Comparison of ENCODE assay signal across 18 cellular contexts in genomic region chr6:74946961-74947360, GRCh38.
DNase-seq lines count a peak whose midpoint lies in the region; ATAC-seq, FAIRE-seq and TF ChIP-seq lines count a peak whose summit lies in the region.
"Had no signal": no experiment of that assay in that cellular context is flagged by ENCODE, and none has a peak within 500 bp of the region (broad histone marks: within the 10 kb centered on the region; RNA-seq: fewer than 3 reads in every experiment).

No MANE protein-coding gene starts in this region.

- H3K27me3 ChIP-seq in PC-3 (ENCODE audit: low read length) (no peaks in the 10 kb centered on the region), tibial artery (no peaks in the 10 kb centered on the region)
- H3K27me3 ChIP-seq: BLaER1 had no signal

- H3K4me3 Mint-ChIP-seq in chondrocyte (ENCODE audit: unreplicated experiment), result no peak overlapping the region
- H3K4me3 Mint-ChIP-seq: activated CD4-positive, alpha-beta T cell treated with anti-CD3 and anti-CD28 coated beads, Interleukin-2, amount 10 ng/mL, durations not matched to agents 24 days and 14 days; activated T-cell treated with anti-CD3 and anti-CD28 coated beads, Interleukin-2, amount 50 U/mL, for 4 hours; H9 had no signal

- intact Hi-C loops in PC-3 (cut with micrococcal nuclease) (no loop called here), tibial artery (cut with DNase I; ENCODE audit: low total_unique reads) (no loop called here)

- H3K4me1 ChIP-seq in PC-3 (ENCODE audit: insufficient read depth, low read length) (peaks cover 15% of the 10 kb centered on the region), tibial artery (no peaks in the 10 kb centered on the region)

- H3K9ac ChIP-seq in PC-3 (ENCODE audit: low read length), result no peak overlapping the region
- H3K9ac ChIP-seq: BLaER1 had no signal

- no peak for TF ChIP-seq CTCF in PC-3 (conservative IDR thresholded peaks at IDR 0.05; ENCODE audit: low read depth, low read length)
- TF ChIP-seq CTCF in chondrocyte (IDR thresholded peaks at IDR 0.05), result no peak
- no peak for TF ChIP-seq CTCF in tibial artery (IDR thresholded peaks at IDR 0.05)

- no peaks in the 10 kb centered on the region for H3K9me3 ChIP-seq in PC-3 (ENCODE audit: low read length)
- H3K9me3 ChIP-seq in tibial artery, result peaks cover 0 to 8% (median 7%) of the 10 kb centered on the region in 3 donors

- H4K20me1 ChIP-seq in PC-3 (ENCODE audit: low read length), result no peaks in the 10 kb centered on the region
- H4K20me1 ChIP-seq: BLaER1 had no signal

- peaks cover 10% of the 10 kb centered on the region for H3K9me3 Mint-ChIP-seq in chondrocyte (ENCODE audit: low read depth)
- H3K9me3 Mint-ChIP-seq: activated CD4-positive, alpha-beta T cell treated with anti-CD3 and anti-CD28 coated beads, Interleukin-2, amount 10 ng/mL, durations not matched to agents 24 days and 14 days; H9 had no signal

- BruUV-seq in PC-3 (replicated peaks; lab: Mats Ljungman, UMichigan), result no TSS peak

- H3K36me3 ChIP-seq in PC-3 (ENCODE audit: low read depth, low read length) (no peaks in the 10 kb centered on the region), tibial artery (no peaks in the 10 kb centered on the region)
- H3K36me3 ChIP-seq: BLaER1 had no signal

- H2AFZ ChIP-seq in PC-3 (ENCODE audit: low read length), result 0 out of 2 replicates have a peak overlapping the region, but pooled peaks have one; percentile 35

- H3K27me3 Mint-ChIP-seq in chondrocyte (ENCODE audit: low read depth), result no peaks in the 10 kb centered on the region
- H3K27me3 Mint-ChIP-seq: activated CD4-positive, alpha-beta T cell treated with anti-CD3 and anti-CD28 coated beads, Interleukin-2, amount 10 ng/mL, durations not matched to agents 24 days and 14 days had no signal

- CTCF ChIA-PET in PC-3 (lab: Charles Lee), result interaction anchor here (0.5 kb wide), 1 partner anchor 896 kb away, joined by 3 read pairs; no protein-coding TSS in a partner anchor

- H3K9me2 ChIP-seq in PC-3 (replicated peaks; ENCODE audit: low read length), result no peaks in the 10 kb centered on the region

- no peak overlapping the region for H3K4me3 ChIP-seq in PC-3 (ENCODE audit: low read length)
- H3K4me3 ChIP-seq in tibial artery, result no peak overlapping the region
- H3K4me3 ChIP-seq: BLaER1 had no signal

- H3K36me3 Mint-ChIP-seq in chondrocyte (ENCODE audit: low read depth), result peaks cover 3% of the 10 kb centered on the region

- DNase-seq in AG20443 (ENCODE audit: low spot score) (peak; percentile 33), PC-3 (peak; percentile 74), chondrocyte (ENCODE audit: low spot score) (no peak), kidney glomerular epithelial cell (lab: John Stamatoyannopoulos, UW) (peak; percentile 19), tibial artery (no peak), COR-L47 (lab: John Stamatoyannopoulos, UW) (no peak), SHP77 (lab: John Stamatoyannopoulos, UW) (no peak), frontal cortex (ENCODE audit: low spot score in 2 of 2) (no peak)
- DNase-seq: activated CD4-positive, alpha-beta T cell treated with anti-CD3 and anti-CD28 coated beads, Interleukin-2, amount 10 ng/mL, durations not matched to agents 24 days and 14 days; activated T-cell treated with anti-CD3 and anti-CD28 coated beads, Interleukin-2, amount 50 U/mL, for 4 hours; amygdala; DMS79 treated with DMSO at 0.1 percent for 48 hours; H9; islet precursor cell; NCI-H2029; NCI-H774; stimulated activated CD4-positive, alpha-beta T cell treated with anti-CD3 and anti-CD28 coated beads, Interleukin-15, amount 100 ng/mL, for 24 hours had no signal

- peak overlapping the region; percentile 68 for H3K27ac Mint-ChIP-seq in chondrocyte (ENCODE audit: unreplicated experiment)
- H3K27ac Mint-ChIP-seq: activated CD4-positive, alpha-beta T cell treated with anti-CD3 and anti-CD28 coated beads, Interleukin-2, amount 10 ng/mL, durations not matched to agents 24 days and 14 days; H9 had no signal

- peak; percentile 78 for ATAC-seq in PC-3
- ATAC-seq: activated T-cell treated with anti-CD3 and anti-CD28 coated beads, Interleukin-2, amount 50 U/mL, for 4 hours had no signal

- POLR2A ChIA-PET in PC-3 (lab: Charles Lee; ENCODE audit: unreplicated experiment), result no interaction called here

- H3F3A ChIP-seq in PC-3 (ENCODE audit: low read length, unreplicated experiment), result no peaks in the 10 kb centered on the region

- no peaks in the 10 kb centered on the region for H3K79me2 ChIP-seq in PC-3 (ENCODE audit: low read length)

- peak overlapping the region; percentile 28 for H3K27ac ChIP-seq in PC-3 (ENCODE audit: low read length)
- H3K27ac ChIP-seq in tibial artery, result no peak overlapping the region
- H3K27ac ChIP-seq: BLaER1 had no signal

- peak overlapping the region; percentile 24 for H3K4me2 ChIP-seq in PC-3 (ENCODE audit: low read length)
- H3K4me2 ChIP-seq: BLaER1 had no signal

- H3K4me1 Mint-ChIP-seq in chondrocyte (ENCODE audit: low read depth), result peaks cover 22% of the 10 kb centered on the region
- H3K4me1 Mint-ChIP-seq: activated CD4-positive, alpha-beta T cell treated with anti-CD3 and anti-CD28 coated beads, Interleukin-2, amount 10 ng/mL, durations not matched to agents 24 days and 14 days; H9 had no signal

- FAIRE-seq in frontal cortex (lab: Jason Lieb, UNC), result no peak

Comparison
In these comparisons a context has a peak if more than half of its experiments do, and no peak if none do; other contexts are left out.
1. DNase-seq: peak in AG20443 (single experiment), PC-3 (single experiment) and kidney glomerular epithelial cell (single experiment); none in chondrocyte (single experiment), tibial artery (0 of 2), COR-L47 (single experiment), SHP77 (0 of 2) and frontal cortex (0 of 2).